Comparison of ENCODE assay signal across 8 cellular contexts in genomic region chr16:19389246-19389645, GRCh38. TPM values are rescaled to one million over a fixed set of nuclear protein-coding genes. Genes with fewer than 3 reads are reported as not detected.
A peak's percentile ranks its signal among the peaks of the same experiment; 100 is the strongest.
DNase-seq lines count a peak whose midpoint lies in the region; ATAC-seq and TF ChIP-seq lines count a peak whose summit lies in the region.

No MANE protein-coding gene starts in this region.

- no peaks in the 10 kb centered on the region for H3K36me3 ChIP-seq in mammary epithelial cell (ENCODE audit: insufficient read depth, low read length)

- ATAC-seq in naive B cell (ENCODE audit: low read depth in 2 of 2) (peak; percentile 63 to 65), GM19397 (IDR thresholded peaks at IDR 0.05; ENCODE audit: unreplicated experiment) (no peak), HG02588 (IDR thresholded peaks at IDR 0.05; ENCODE audit: unreplicated experiment) (no peak), GM19328 (IDR thresholded peaks at IDR 0.05; ENCODE audit: unreplicated experiment) (no peak)

- no peak overlapping the region for H3K4me2 ChIP-seq in mammary epithelial cell (ENCODE audit: insufficient read depth, low read depth, low read length)

- no peak overlapping the region for H3K27ac ChIP-seq in mammary epithelial cell (ENCODE audit: insufficient read depth, low read depth, low read length)

- H3K27ac Mint-ChIP-seq in naive B cell: no peak overlapping the region

- no peaks in the 10 kb centered on the region for H4K20me1 ChIP-seq in mammary epithelial cell (ENCODE audit: insufficient read depth, low read length)

- H3K4me1 ChIP-seq in mammary epithelial cell (ENCODE audit: insufficient read depth, low read length): peaks cover 20% of the 10 kb centered on the region

- H3K27me3 ChIP-seq in mammary epithelial cell (ENCODE audit: insufficient read depth, low read length): no peaks in the 10 kb centered on the region

- BruUV-seq in mammary epithelial cell (replicated peaks; lab: Mats Ljungman, UMichigan): no TSS peak

- no peak overlapping the region for H3K4me3 Mint-ChIP-seq in naive B cell

- in situ Hi-C loops in mammary epithelial cell (cut with MboI; ENCODE audit: low sequenced_read_pairs in 2 of 2): no loop called here

- H3K4me3 ChIP-seq in mammary epithelial cell (replicated peaks in 1 of 3; ENCODE audit: insufficient read depth in 1 of 3, low read depth in 2 of 3, low read length in 3 of 3): no peak overlapping the region

- H3K27me3 Mint-ChIP-seq in naive B cell: peaks cover 30 to 48% (median 44%) of the 10 kb centered on the region in 3 donors

- no peaks in the 10 kb centered on the region for H3K79me2 ChIP-seq in mammary epithelial cell (ENCODE audit: insufficient read depth, low read length)

- peak; percentile 63 to 90 for TF ChIP-seq CTCF in mammary epithelial cell (conservative IDR thresholded peaks at IDR 0.05 in 1 of 2, IDR thresholded peaks at IDR 0.05 in 1 of 2; ENCODE audit: extremely low read depth in 1 of 2, insufficient read depth in 1 of 2, low read depth in 1 of 2, low read length in 2 of 2)

- no peaks in the 10 kb centered on the region for H3K9me3 ChIP-seq in mammary epithelial cell (replicated peaks; ENCODE audit: insufficient read depth, low read length)

- H3K9me3 Mint-ChIP-seq in naive B cell: peaks cover 0 to 18% (median 8%) of the 10 kb centered on the region in 7 donors

- WGBS in mammary epithelial cell (ENCODE audit: low coverage, missing lambda C conversion rate): 0% methylated on average over 5 of the region's 5 CpGs

- no peaks in the 10 kb centered on the region for H3K36me3 Mint-ChIP-seq in naive B cell

- intact Hi-C loops in mammary epithelial cell (cut with micrococcal nuclease): loop anchor here (1.0 to 5.0 kb wide), 3 partner anchors 113 to 498 kb away; partner anchors contain the start of genes CCP110 and GDE1

- H2AFZ ChIP-seq in mammary epithelial cell (ENCODE audit: low read depth, low read length): no peak overlapping the region

- no peak overlapping the region for H3K9ac ChIP-seq in mammary epithelial cell (ENCODE audit: insufficient read depth, low read length)

- DNase-seq in DMS79 treated with DMSO at 0.1 percent for 48 hours (lab: John Stamatoyannopoulos, UW): peak; percentile 81
- peak; percentile 70 for DNase-seq in LoVo (ENCODE audit: low spot score)
- DNase-seq in T-helper 1 cell: peak in 4 of 5 donors; percentile 9 to 23 (median 14)
- peak; percentile 44 for DNase-seq in mammary epithelial cell
- DNase-seq in naive B cell: peak; percentile 31

- H3K4me1 Mint-ChIP-seq in naive B cell: no peaks in the 10 kb centered on the region

- CTCF ChIA-PET in mammary epithelial cell (lab: Charles Lee; ENCODE audit: low non-redundant PET): interaction anchor here (0.6 kb wide), 1 partner anchor 113 kb away, joined by 4 read pairs; no protein-coding TSS in a partner anchor

- dilution Hi-C loops in mammary epithelial cell (cut with HindIII; ENCODE audit: low sequenced_read_pairs): no loop called here

RNA-seq across cellular contexts. Expression of gene TMC5, which starts 28.4 kb away (rescaled TPM):
- under 1 TPM in 1 of 2 donors, not detected in 1; 0.33 TPM for total RNA-seq in mammary epithelial cell
- polyA plus RNA-seq in mammary epithelial cell (0.11 TPM), naive B cell (ENCODE audit: low read depth in 6 of 6) (not detected)
- not detected for polyA minus RNA-seq in mammary epithelial cell

Comparison
In these comparisons a context has a peak if more than half of its experiments do, and no peak if none do; other contexts are left out.
1. DNase-seq: peak in every context shown above with its lines; median percentile 81 in DMS79 treated with DMSO at 0.1 percent for 48 hours; 70 in LoVo; 44 in mammary epithelial cell; 31 in naive B cell; 14 in T-helper 1 cell.
2. ATAC-seq: peak in naive B cell (2 of 2); none in GM19397 (single experiment), HG02588 (single experiment) and GM19328 (single experiment).